In the genomic region with DNA sequence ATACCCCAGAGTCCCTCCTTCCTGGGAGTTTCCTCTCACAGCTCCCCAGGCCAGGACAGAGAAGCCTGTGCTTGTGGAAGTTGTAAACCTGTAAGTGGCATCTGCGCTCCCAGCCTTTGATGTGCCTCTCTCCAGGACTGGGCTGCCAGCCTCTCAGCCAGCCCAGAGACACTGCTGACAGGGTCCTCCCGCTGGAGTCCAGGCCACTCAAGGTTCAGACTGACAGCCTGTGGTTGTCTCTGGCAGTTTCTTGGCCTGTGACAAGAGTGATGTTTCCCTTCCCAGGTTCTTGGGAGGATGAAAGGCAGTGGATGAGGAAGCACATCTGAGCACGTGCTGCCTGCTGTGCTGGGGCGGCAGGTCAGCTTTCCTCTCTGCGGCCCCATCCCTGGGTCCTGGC, we compare ENCODE assay signal across 17 cellular contexts. TPM values are rescaled to one million over a fixed set of nuclear protein-coding genes. Genes with fewer than 3 reads are reported as not detected.
DNase-seq lines count a peak whose midpoint lies in the region; ATAC-seq, FAIRE-seq and TF ChIP-seq lines count a peak whose summit lies in the region.
"Had no signal": no experiment of that assay in that cellular context is flagged by ENCODE, and none has a peak within 500 bp of the region (broad histone marks: within the 10 kb centered on the region; RNA-seq: fewer than 3 reads in every experiment).

No MANE protein-coding gene starts in this region.

- no TSS peak for BruUV-seq in HepG2 (replicated peaks; lab: Mats Ljungman, UMichigan)
- no TSS peak for BruUV-seq in GM12878 (replicated peaks; lab: Mats Ljungman, UMichigan)

- WGBS in right lobe of liver (ENCODE audit: insufficient coverage, low coverage, low lambda C conversion rate, missing lambda C conversion rate): 40% methylated on average over 1 of the region's 5 CpGs
- WGBS in HepG2 (ENCODE audit: low lambda C conversion rate): 89% methylated on average over 5 of the region's 5 CpGs
- WGBS in GM12878 (ENCODE audit: insufficient coverage, insufficient replicate concordance, low lambda C conversion rate, missing lambda C conversion rate): 96% methylated on average over 5 of the region's 5 CpGs

- TF ChIP-seq POLR2A in right lobe of liver (IDR thresholded peaks at IDR 0.05): no peak
- TF ChIP-seq POLR2A in HepG2 (IDR thresholded peaks at IDR 0.05; ENCODE audit: insufficient read depth in 1 of 2, low read depth in 2 of 2, low read length in 2 of 2): no peak
- TF ChIP-seq POLR2A in GM12878 (IDR thresholded peaks at IDR 0.05; ENCODE audit: low read depth, low read length): no peak

- RAD21 ChIA-PET in GM12878 (lab: Charles Lee; ENCODE audit: unreplicated experiment): no interaction called here

- H3K27ac ChIP-seq in right lobe of liver (peak overlapping the region in 2 of 3 donors; percentile 45 to 72), HepG2 (ENCODE audit: extremely low read length, insufficient read depth, low read length) (no peak overlapping the region), GM12878 (ENCODE audit: control insufficient read depth, insufficient read depth) (no peak overlapping the region; the same call in 1 of the 2 replicates)
- H3K27ac ChIP-seq: pancreas had no signal

- CTCF ChIA-PET in HepG2 (lab: Yijun Ruan, JAX; ENCODE audit: low intra/inter-chr PET ratio, low total read pairs): no interaction called here
- CTCF ChIA-PET in GM12878 (lab: Yijun Ruan, JAX): no interaction called here

- H3K27me3 ChIP-seq in right lobe of liver: no peaks in the 10 kb centered on the region
- H3K27me3 ChIP-seq in HepG2 (ENCODE audit: control insufficient read depth in 1 of 2, insufficient read depth in 2 of 2, low read length in 2 of 2): no peaks in the 10 kb centered on the region; a peak in 1 of 5 replicates
- H3K27me3 ChIP-seq in GM12878 (replicated peaks in 1 of 2; ENCODE audit: control insufficient read depth in 2 of 2, insufficient read depth in 2 of 2, low read length in 1 of 2): no peaks in the 10 kb centered on the region
- H3K27me3 ChIP-seq: pancreas had no signal

- H4K20me1 ChIP-seq in HepG2 (ENCODE audit: insufficient read depth, low read length) (no peaks in the 10 kb centered on the region; the same call in 1 of the 2 replicates), GM12878 (ENCODE audit: control insufficient read depth, insufficient read depth) (no peaks in the 10 kb centered on the region)

- no peaks in the 10 kb centered on the region for H3K9me3 ChIP-seq in right lobe of liver
- H3K9me3 ChIP-seq in HepG2 (ENCODE audit: low read length): no peaks in the 10 kb centered on the region
- H3K9me3 ChIP-seq in GM12878 (replicated peaks; ENCODE audit: control insufficient read depth, insufficient read depth, low read length): no peaks in the 10 kb centered on the region
- H3K9me3 ChIP-seq: HAP-1, pancreas had no signal

- in situ Hi-C loops in HepG2 (cut with HindIII; ENCODE audit: extremely low pct_ligation_motif_present, low pct_unique_long_range_greater_than_20kb): no loop called here
- in situ Hi-C loops in GM12878 (cut with MboI): no loop called here

- no peak for DNase-seq in right lobe of liver
- DNase-seq in HepG2 (ENCODE audit: low spot score): no peak
- DNase-seq in GM12878 (ENCODE audit: low read depth, low spot score): no peak
- no peak for DNase-seq in kidney glomerular epithelial cell (lab: John Stamatoyannopoulos, UW)
- DNase-seq in hippocampal formation (lab: John Stamatoyannopoulos, UW): no peak
- DNase-seq: activated T-cell treated with anti-CD3 and anti-CD28 coated beads, Interleukin-2, amount 50 U/mL, for 1 hour; endodermal cell; IMR-90; left ventricle myocardium superior; NCI-H146; NCI-H82; pancreas had no signal

- TF ChIP-seq EP300 in HepG2 (IDR thresholded peaks at IDR 0.05; ENCODE audit: low read depth in 2 of 2, low read length in 2 of 2) (no peak), HepG2 (CRISPR knock-in tag; IDR thresholded peaks at IDR 0.05; ENCODE audit: borderline replicate concordance) (no peak), GM12878 (IDR thresholded peaks at IDR 0.05; ENCODE audit: borderline replicate concordance in 1 of 2, control insufficient read depth in 1 of 2, low read depth in 2 of 2, low read length in 2 of 2) (no peak)

- peak overlapping the region in 2 of 3 experiments; percentile 67 to 69 for H3K4me3 Mint-ChIP-seq in nephron
- H3K4me3 Mint-ChIP-seq: endodermal cell had no signal

- H3K4me2 ChIP-seq in HepG2 (ENCODE audit: low read depth, low read length) (no peak overlapping the region), GM12878 (ENCODE audit: control insufficient read depth, insufficient read depth) (peak overlapping the region; percentile 60)

- H3K9me3 Mint-ChIP-seq in nephron: no peaks in the 10 kb centered on the region
- H3K9me3 Mint-ChIP-seq: brain, endodermal cell had no signal

- SMC1A ChIA-PET in GM12878 (lab: Charles Lee; ENCODE audit: uncharacterized antibody, unreplicated experiment): interaction anchor here (3.0 kb wide), 1 partner anchor 10 kb away, joined by 7 read pairs; no protein-coding TSS in a partner anchor

- H3K4me1 Mint-ChIP-seq in nephron: peaks cover 36% of the 10 kb centered on the region

- TF ChIP-seq CTCF in right lobe of liver (IDR thresholded peaks at IDR 0.05) (no peak), HepG2 (CRISPR knock-in tag; IDR thresholded peaks at IDR 0.05) (no peak), GM12878 (IDR thresholded peaks at IDR 0.05 in 2 of 3, conservative IDR thresholded peaks at IDR 0.05 in 1 of 3; ENCODE audit: control insufficient read depth in 2 of 3, extremely low read depth in 1 of 3, insufficient read depth in 1 of 3, low read depth in 3 of 3, low read length in 3 of 3) (no peak), nephron (IDR thresholded peaks at IDR 0.05; ENCODE audit: unreplicated experiment in 3 of 3) (no peak)

- H3K4me3 ChIP-seq in right lobe of liver: no peak overlapping the region
- no peak overlapping the region for H3K4me3 ChIP-seq in HepG2 (replicated peaks in 1 of 3; ENCODE audit: insufficient read depth in 1 of 3, low read depth in 2 of 3, low read length in 3 of 3)
- H3K4me3 ChIP-seq in GM12878: no peak overlapping the region
- H3K4me3 ChIP-seq: HAP-1, pancreas had no signal

- FAIRE-seq in HepG2 (lab: Jason Lieb, UNC) (no peak), GM12878 (lab: Jason Lieb, UNC) (no peak)
- FAIRE-seq: pancreas had no signal

- TF ChIP-seq RAD21 in HepG2 (CRISPR knock-in tag; IDR thresholded peaks at IDR 0.05) (no peak), GM12878 (IDR thresholded peaks at IDR 0.05; ENCODE audit: insufficient read depth, low read depth, low read length) (no peak)

- peak overlapping the region in 1 of 3 experiments; percentile 38 for H3K27ac Mint-ChIP-seq in nephron
- H3K27ac Mint-ChIP-seq: endodermal cell had no signal

- peaks cover 28% of the 10 kb centered on the region for H3K79me2 ChIP-seq in HepG2 (ENCODE audit: insufficient read depth, low read length)
- peaks cover 51% of the 10 kb centered on the region for H3K79me2 ChIP-seq in GM12878 (ENCODE audit: control insufficient read depth, insufficient read depth, low read length)

- H2AFZ ChIP-seq in HepG2 (ENCODE audit: low read length) (no peak overlapping the region), GM12878 (ENCODE audit: control insufficient read depth, low read depth, low read length) (no peak overlapping the region)

- peaks cover 3 to 64% (median 35%) of the 10 kb centered on the region in 4 donors for H3K4me1 ChIP-seq in right lobe of liver
- H3K4me1 ChIP-seq in HepG2 (ENCODE audit: insufficient read depth, low read length): peaks cover 46% of the 10 kb centered on the region
- H3K4me1 ChIP-seq in GM12878 (ENCODE audit: control insufficient read depth, insufficient read depth, low read length): peaks cover 17% of the 10 kb centered on the region; the same call in 1 of the 2 replicates

- intact Hi-C loops in right lobe of liver (cut with DNase I): no loop called here
- intact Hi-C loops in HepG2 (cut with micrococcal nuclease; ENCODE audit: unreplicated experiment): no loop called here
- intact Hi-C loops in GM12878 (cut with micrococcal nuclease; ENCODE audit: unreplicated experiment): no loop called here

- H3K36me3 Mint-ChIP-seq in nephron (ENCODE audit: low read depth): no peaks in the 10 kb centered on the region
- H3K36me3 Mint-ChIP-seq: brain had no signal

- H3K9ac ChIP-seq in HepG2 (ENCODE audit: insufficient read depth, low read depth, low read length) (no peak overlapping the region), GM12878 (ENCODE audit: control insufficient read depth, insufficient read depth, low read length) (peak overlapping the region; percentile 24; the same call in 1 of the 2 replicates)

- H3K36me3 ChIP-seq in right lobe of liver: no peaks in the 10 kb centered on the region
- peaks cover 0 to 1% of the 10 kb centered on the region in 2 experiments; a peak in 1 of 5 replicates for H3K36me3 ChIP-seq in HepG2 (replicated peaks in 1 of 2; ENCODE audit: control insufficient read depth in 1 of 2, insufficient read depth in 2 of 2, low read length in 2 of 2)
- H3K36me3 ChIP-seq in GM12878 (ENCODE audit: control insufficient read depth in 2 of 2, insufficient read depth in 2 of 2, low read length in 1 of 2): no peaks in the 10 kb centered on the region; a peak in 2 of 4 replicates
- H3K36me3 ChIP-seq: pancreas had no signal

- POLR2A ChIA-PET in HepG2 (lab: Yijun Ruan, JAX) (interaction anchor here (1.2 to 1.3 kb wide), 4 partner anchors 8 to 18 kb away, joined by 3 to 4 read pairs (median 3); partner anchors contain the start of gene CENPA), GM12878 (lab: Charles Lee) (interaction anchor here (0.9 to 1.3 kb wide), 2 partner anchors 12 to 20 kb away, joined by 3 read pairs; no protein-coding TSS in a partner anchor)

- H3K27me3 Mint-ChIP-seq in nephron (ENCODE audit: low read depth): no peaks in the 10 kb centered on the region
- H3K27me3 Mint-ChIP-seq: brain had no signal

- ATAC-seq in right lobe of liver (no peak), HepG2 (no peak), GM12878 (no peak; the same call in 2 of the 3 replicates), GM19324 (IDR thresholded peaks at IDR 0.05; ENCODE audit: low FRiP score, unreplicated experiment) (no peak)
- ATAC-seq in activated CD4-positive, CD25-positive, alpha-beta regulatory T cell treated with anti-CD3 and anti-CD28 coated beads, Interleukin-2, amount 50 U/mL, for 24 hours: no peak
- ATAC-seq: left ventricle myocardium superior, pancreas had no signal

RNA-seq across cellular contexts. Expression of gene SLC35F6, which starts 3.0 kb away (rescaled TPM):
- total RNA-seq in right lobe of liver (10 to 100 TPM; 14.2 to 73.9 (median 27.2) TPM), HepG2 (2016; rRNA removed; fragmentation: Illumina TruSeq; extraction: Trizol) (11.8 and 21.2 TPM in 2 replicates), GM12878 (2014; rRNA removed) (9.8 and 10.5 TPM in 2 replicates), GM12878 (2014; rRNA removed; fragmentation: Illumina TruSeq; extraction: Trizol) (6.0 and 6.1 TPM in 2 replicates), GM12878 (2021) (9.8 and 10.1 TPM in 2 replicates)
- 3.5 and 3.7 TPM in 2 replicates for total RNA-seq in HepG2 (2016; cell fraction: cytosol; rRNA removed; fragmentation: Illumina TruSeq; extraction: Trizol; ENCODE audit: low read depth)
- total RNA-seq in HepG2 (2016; cell fraction: insoluble cytoplasmic fraction; rRNA removed; fragmentation: Illumina TruSeq; extraction: Trizol): 9.9 and 20.3 TPM in 2 replicates
- 14.2 and 15.5 TPM in 2 replicates for total RNA-seq in HepG2 (2016; cell fraction: membrane; rRNA removed; fragmentation: Illumina TruSeq; extraction: Trizol)
- 19.3 and 24.0 TPM in 2 replicates for total RNA-seq in HepG2 (2016; cell fraction: nucleus; rRNA removed; fragmentation: Illumina TruSeq; extraction: Trizol)
- polyA plus RNA-seq in HepG2 (2011; rRNA removed) (15.2 and 19.2 TPM in 2 replicates), GM12878 (2011; rRNA removed) (2.8 and 5.3 TPM in 2 replicates), GM12878 (2014; fragmentation: Illumina TruSeq; extraction: Trizol) (3.4 and 6.0 TPM in 2 replicates), GM12878 (2014; fragmentation: Nextera tagmentation; extraction: Ambion mirVana) (1 to 10 TPM; 4.0 to 9.6 TPM), GM12878 (2014; rRNA removed) (7.4 and 7.6 TPM in 2 replicates), GM12878 (2016; fragmentation: Nextera tagmentation; extraction: Ambion mirVana) (1 to 10 TPM; 8.6 to 9.3 TPM)
- 16.7 and 16.8 TPM in 2 replicates for polyA plus RNA-seq in HepG2 (2011; cell fraction: cytosol; rRNA removed)
- polyA plus RNA-seq in HepG2 (2011; cell fraction: nucleus; rRNA removed): 12.0 and 12.7 TPM in 2 replicates
- polyA plus RNA-seq in HepG2 (2012): 7.1 and 9.5 TPM in 2 replicates
- polyA plus RNA-seq in HepG2 (2016; cell fraction: cytosol; fragmentation: Illumina TruSeq; extraction: Trizol; ENCODE audit: low read depth): 2.7 and 3.6 TPM in 2 replicates
- polyA plus RNA-seq in HepG2 (2016; cell fraction: insoluble cytoplasmic fraction; fragmentation: Illumina TruSeq; extraction: Trizol; ENCODE audit: low read depth): 7.6 and 11.6 TPM in 2 replicates
- 8.6 and 8.7 TPM in 2 replicates for polyA plus RNA-seq in HepG2 (2016; cell fraction: membrane; fragmentation: Illumina TruSeq; extraction: Trizol; ENCODE audit: low read depth)
- 26.2 and 26.3 TPM in 2 replicates for polyA plus RNA-seq in HepG2 (2016; cell fraction: nucleus; fragmentation: Illumina TruSeq; extraction: Trizol; ENCODE audit: insufficient read depth, low read depth)
- 75.6 and 115 TPM in 2 replicates for polyA minus RNA-seq in HepG2 (2011; rRNA and poly(A)+ RNA removed; ENCODE audit: low replicate concordance)
- polyA minus RNA-seq in HepG2 (2011; cell fraction: cytosol; rRNA and poly(A)+ RNA removed): 19.2 and 22.7 TPM in 2 replicates
- polyA minus RNA-seq in HepG2 (2011; cell fraction: nucleus; rRNA and poly(A)+ RNA removed): 13.9 and 16.2 TPM in 2 replicates
- 17.9 and 18.7 TPM in 2 replicates for total RNA-seq in GM12878 (2013; cell fraction: nucleolus; rRNA removed)
- 3.0 TPM for polyA plus RNA-seq in GM12878 (2011; ENCODE audit: low read depth)
- 7.4 and 8.6 TPM in 2 replicates for polyA plus RNA-seq in GM12878 (2011; cell fraction: cytosol; rRNA removed)
- 3.5 and 4.8 TPM in 2 replicates for polyA plus RNA-seq in GM12878 (2011; cell fraction: nucleus; rRNA removed)
- 3.2 and 4.7 TPM in 2 replicates for polyA plus RNA-seq in GM12878 (2012)
- polyA minus RNA-seq in GM12878 (2011; rRNA and poly(A)+ RNA removed): 10.5 and 15.1 TPM in 2 replicates
- 4.8 and 6.1 TPM in 2 replicates for polyA minus RNA-seq in GM12878 (2011; cell fraction: cytosol; rRNA and poly(A)+ RNA removed)
- 5.2 and 10.0 TPM in 2 replicates for polyA minus RNA-seq in GM12878 (2011; cell fraction: nucleus; rRNA and poly(A)+ RNA removed)

RNA-seq across cellular contexts. Expression of gene CENPA, which starts 18.7 kb away (rescaled TPM):
- 1 to 10 TPM in 1 of 6 experiments, under 1 TPM in 4, not detected in 1; 0.18 to 1.3 (median 0.56) TPM for total RNA-seq in right lobe of liver
- 38.5 and 45.8 TPM in 2 replicates for total RNA-seq in HepG2 (2016; rRNA removed; fragmentation: Illumina TruSeq; extraction: Trizol)
- 27.1 and 37.2 TPM in 2 replicates for total RNA-seq in HepG2 (2016; cell fraction: cytosol; rRNA removed; fragmentation: Illumina TruSeq; extraction: Trizol; ENCODE audit: low read depth)
- 39.2 and 39.7 TPM in 2 replicates for total RNA-seq in HepG2 (2016; cell fraction: insoluble cytoplasmic fraction; rRNA removed; fragmentation: Illumina TruSeq; extraction: Trizol)
- 50.6 and 55.2 TPM in 2 replicates for total RNA-seq in HepG2 (2016; cell fraction: membrane; rRNA removed; fragmentation: Illumina TruSeq; extraction: Trizol)
- 16.6 and 16.9 TPM in 2 replicates for total RNA-seq in HepG2 (2016; cell fraction: nucleus; rRNA removed; fragmentation: Illumina TruSeq; extraction: Trizol)
- polyA plus RNA-seq in HepG2 (2011; rRNA removed): 19.6 and 28.5 TPM in 2 replicates
- polyA plus RNA-seq in HepG2 (2011; cell fraction: cytosol; rRNA removed): 18.7 and 25.1 TPM in 2 replicates
- polyA plus RNA-seq in HepG2 (2011; cell fraction: nucleus; rRNA removed): 8.8 and 11.8 TPM in 2 replicates
- polyA plus RNA-seq in HepG2 (2012): 10.6 and 18.8 TPM in 2 replicates
- 28.0 and 40.7 TPM in 2 replicates for polyA plus RNA-seq in HepG2 (2016; cell fraction: cytosol; fragmentation: Illumina TruSeq; extraction: Trizol; ENCODE audit: low read depth)
- polyA plus RNA-seq in HepG2 (2016; cell fraction: insoluble cytoplasmic fraction; fragmentation: Illumina TruSeq; extraction: Trizol; ENCODE audit: low read depth): 52.5 and 56.7 TPM in 2 replicates
- polyA plus RNA-seq in HepG2 (2016; cell fraction: membrane; fragmentation: Illumina TruSeq; extraction: Trizol; ENCODE audit: low read depth): 39.4 and 51.0 TPM in 2 replicates
- 36.5 and 39.2 TPM in 2 replicates for polyA plus RNA-seq in HepG2 (2016; cell fraction: nucleus; fragmentation: Illumina TruSeq; extraction: Trizol; ENCODE audit: insufficient read depth, low read depth)
- 18.6 and 61.4 TPM in 2 replicates for polyA minus RNA-seq in HepG2 (2011; rRNA and poly(A)+ RNA removed; ENCODE audit: low replicate concordance)
- polyA minus RNA-seq in HepG2 (2011; cell fraction: cytosol; rRNA and poly(A)+ RNA removed): 6.7 and 8.0 TPM in 2 replicates
- 9.1 and 11.3 TPM in 2 replicates for polyA minus RNA-seq in HepG2 (2011; cell fraction: nucleus; rRNA and poly(A)+ RNA removed)
- 5.4 and 6.9 TPM in 2 replicates for total RNA-seq in GM12878 (2013; cell fraction: nucleolus; rRNA removed)
- total RNA-seq in GM12878 (2014; rRNA removed): 32.4 and 33.7 TPM in 2 replicates
- total RNA-seq in GM12878 (2014; rRNA removed; fragmentation: Illumina TruSeq; extraction: Trizol): 34.4 and 36.0 TPM in 2 replicates
- total RNA-seq in GM12878 (2021): 32.1 and 33.7 TPM in 2 replicates
- polyA plus RNA-seq in GM12878 (2011; ENCODE audit: low read depth): 9.0 TPM
- 42.7 and 46.5 TPM in 2 replicates for polyA plus RNA-seq in GM12878 (2011; rRNA removed)
- polyA plus RNA-seq in GM12878 (2011; cell fraction: cytosol; rRNA removed): 47.4 and 49.4 TPM in 2 replicates
- polyA plus RNA-seq in GM12878 (2011; cell fraction: nucleus; rRNA removed): 17.5 and 24.4 TPM in 2 replicates
- 12.7 and 14.6 TPM in 2 replicates for polyA plus RNA-seq in GM12878 (2012)
- polyA plus RNA-seq in GM12878 (2014; fragmentation: Illumina TruSeq; extraction: Trizol): 35.9 and 39.0 TPM in 2 replicates
- 10 to 100 TPM in 1 of 2 experiments, 1 to 10 TPM in 1; 8.1 to 19.0 TPM for polyA plus RNA-seq in GM12878 (2014; fragmentation: Nextera tagmentation; extraction: Ambion mirVana)
- 38.7 and 40.4 TPM in 2 replicates for polyA plus RNA-seq in GM12878 (2014; rRNA removed)
- polyA plus RNA-seq in GM12878 (2016; fragmentation: Nextera tagmentation; extraction: Ambion mirVana): 10 to 100 TPM; 52.5 to 66.6 TPM
- 20.3 and 36.9 TPM in 2 replicates for polyA minus RNA-seq in GM12878 (2011; rRNA and poly(A)+ RNA removed)
- 12.4 and 13.8 TPM in 2 replicates for polyA minus RNA-seq in GM12878 (2011; cell fraction: cytosol; rRNA and poly(A)+ RNA removed)
- 4.8 and 8.7 TPM in 2 replicates for polyA minus RNA-seq in GM12878 (2011; cell fraction: nucleus; rRNA and poly(A)+ RNA removed)
- total RNA-seq: left ventricle myocardium superior had no signal

Comparison
In these comparisons a context has a peak if more than half of its experiments do, and no peak if none do; other contexts are left out.
1. H3K27ac ChIP-seq: peak in right lobe of liver (2 of 3); none in HepG2 (single experiment) and GM12878 (single experiment).